Comparison of ENCODE assay signal across 3 cellular contexts in genomic region chr10:17077251-17077904, GRCh38.
TF ChIP-seq lines count a peak whose summit lies in the region.

No MANE protein-coding gene starts in this region.

TF ChIP-seq in IMR-90, 13 proteins besides CTCF, POLR2A, EP300 and RAD21:
- TF ChIP-seq RCOR1 (IDR thresholded peaks at IDR 0.05; ENCODE audit: insufficient replicate concordance, low read length): no peak
- no peak for TF ChIP-seq MAZ (IDR thresholded peaks at IDR 0.05; ENCODE audit: borderline replicate concordance, low read depth, low read length)
- TF ChIP-seq MXI1 (IDR thresholded peaks at IDR 0.05; ENCODE audit: borderline replicate concordance, low read depth, low read length): no peak
- no peak for TF ChIP-seq USF2 (IDR thresholded peaks at IDR 0.05; ENCODE audit: low read depth, low read length)
- TF ChIP-seq FOS (IDR thresholded peaks at IDR 0.05; ENCODE audit: low read depth, low read length): no peak
- TF ChIP-seq BHLHE40 (IDR thresholded peaks at IDR 0.05; ENCODE audit: low read depth, low read length): no peak
- TF ChIP-seq MAFK (IDR thresholded peaks at IDR 0.05; ENCODE audit: low read depth, low read length): no peak
- TF ChIP-seq NFE2L2 (IDR thresholded peaks at IDR 0.05; ENCODE audit: low read depth, low read length): no peak
- no peak for TF ChIP-seq CEBPB (IDR thresholded peaks at IDR 0.05; ENCODE audit: low read depth, low read length)
- no peak for TF ChIP-seq RFX5 (IDR thresholded peaks at IDR 0.05; ENCODE audit: low read depth, low read length)
- no peak for TF ChIP-seq SMC3 (IDR thresholded peaks at IDR 0.05; ENCODE audit: low read depth, low read length)
- TF ChIP-seq CHD1 (IDR thresholded peaks at IDR 0.05; ENCODE audit: low read depth, low read length): no peak
- TF ChIP-seq ELK1 (IDR thresholded peaks at IDR 0.05; ENCODE audit: borderline replicate concordance, low read depth, low read length): no peak

TF ChIP-seq in K562, 482 proteins besides CTCF, POLR2A, EP300 and RAD21 (continues in another document):
- TF ChIP-seq RCOR1 (IDR thresholded peaks at IDR 0.05; ENCODE audit: borderline replicate concordance in 1 of 2, low read depth in 2 of 2, low read length in 2 of 2): 0 out of 4 replicates have a peak, but pooled peaks of 1 of the 2 experiments have one; percentile 25
- TF ChIP-seq TAL1 (IDR thresholded peaks at IDR 0.05): 0 out of 2 replicates have a peak, but pooled peaks have one; percentile 19
- TF ChIP-seq, protein P1, sequence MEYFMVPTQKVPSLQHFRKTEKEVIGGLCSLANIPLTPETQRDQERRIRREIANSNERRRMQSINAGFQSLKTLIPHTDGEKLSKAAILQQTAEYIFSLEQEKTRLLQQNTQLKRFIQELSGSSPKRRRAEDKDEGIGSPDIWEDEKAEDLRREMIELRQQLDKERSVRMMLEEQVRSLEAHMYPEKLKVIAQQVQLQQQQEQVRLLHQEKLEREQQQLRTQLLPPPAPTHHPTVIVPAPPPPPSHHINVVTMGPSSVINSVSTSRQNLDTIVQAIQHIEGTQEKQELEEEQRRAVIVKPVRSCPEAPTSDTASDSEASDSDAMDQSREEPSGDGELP (CRISPR knock-in tag; IDR thresholded peaks at IDR 0.05; ENCODE audit: borderline replicate concordance): no peak
- no peak for TF ChIP-seq SOX6 (IDR thresholded peaks at IDR 0.05)
- TF ChIP-seq PML (IDR thresholded peaks at IDR 0.05; ENCODE audit: low read length): no peak
- no peak for TF ChIP-seq NR3C1 (CRISPR knock-in tag; IDR thresholded peaks at IDR 0.05)
- 0 out of 2 replicates have a peak, but pooled peaks have one; percentile 14 for TF ChIP-seq CBFA2T2 (conservative IDR thresholded peaks at IDR 0.05)
- TF ChIP-seq L3MBTL2 (IDR thresholded peaks at IDR 0.05): peak; percentile 51
- no peak for TF ChIP-seq MECOM (CRISPR knock-in tag; IDR thresholded peaks at IDR 0.05)
- no peak for TF ChIP-seq ZNF121 (CRISPR knock-in tag; conservative IDR thresholded peaks at IDR 0.05)
- TF ChIP-seq BCL6 (CRISPR knock-in tag; IDR thresholded peaks at IDR 0.05): no peak
- TF ChIP-seq, protein P2, sequence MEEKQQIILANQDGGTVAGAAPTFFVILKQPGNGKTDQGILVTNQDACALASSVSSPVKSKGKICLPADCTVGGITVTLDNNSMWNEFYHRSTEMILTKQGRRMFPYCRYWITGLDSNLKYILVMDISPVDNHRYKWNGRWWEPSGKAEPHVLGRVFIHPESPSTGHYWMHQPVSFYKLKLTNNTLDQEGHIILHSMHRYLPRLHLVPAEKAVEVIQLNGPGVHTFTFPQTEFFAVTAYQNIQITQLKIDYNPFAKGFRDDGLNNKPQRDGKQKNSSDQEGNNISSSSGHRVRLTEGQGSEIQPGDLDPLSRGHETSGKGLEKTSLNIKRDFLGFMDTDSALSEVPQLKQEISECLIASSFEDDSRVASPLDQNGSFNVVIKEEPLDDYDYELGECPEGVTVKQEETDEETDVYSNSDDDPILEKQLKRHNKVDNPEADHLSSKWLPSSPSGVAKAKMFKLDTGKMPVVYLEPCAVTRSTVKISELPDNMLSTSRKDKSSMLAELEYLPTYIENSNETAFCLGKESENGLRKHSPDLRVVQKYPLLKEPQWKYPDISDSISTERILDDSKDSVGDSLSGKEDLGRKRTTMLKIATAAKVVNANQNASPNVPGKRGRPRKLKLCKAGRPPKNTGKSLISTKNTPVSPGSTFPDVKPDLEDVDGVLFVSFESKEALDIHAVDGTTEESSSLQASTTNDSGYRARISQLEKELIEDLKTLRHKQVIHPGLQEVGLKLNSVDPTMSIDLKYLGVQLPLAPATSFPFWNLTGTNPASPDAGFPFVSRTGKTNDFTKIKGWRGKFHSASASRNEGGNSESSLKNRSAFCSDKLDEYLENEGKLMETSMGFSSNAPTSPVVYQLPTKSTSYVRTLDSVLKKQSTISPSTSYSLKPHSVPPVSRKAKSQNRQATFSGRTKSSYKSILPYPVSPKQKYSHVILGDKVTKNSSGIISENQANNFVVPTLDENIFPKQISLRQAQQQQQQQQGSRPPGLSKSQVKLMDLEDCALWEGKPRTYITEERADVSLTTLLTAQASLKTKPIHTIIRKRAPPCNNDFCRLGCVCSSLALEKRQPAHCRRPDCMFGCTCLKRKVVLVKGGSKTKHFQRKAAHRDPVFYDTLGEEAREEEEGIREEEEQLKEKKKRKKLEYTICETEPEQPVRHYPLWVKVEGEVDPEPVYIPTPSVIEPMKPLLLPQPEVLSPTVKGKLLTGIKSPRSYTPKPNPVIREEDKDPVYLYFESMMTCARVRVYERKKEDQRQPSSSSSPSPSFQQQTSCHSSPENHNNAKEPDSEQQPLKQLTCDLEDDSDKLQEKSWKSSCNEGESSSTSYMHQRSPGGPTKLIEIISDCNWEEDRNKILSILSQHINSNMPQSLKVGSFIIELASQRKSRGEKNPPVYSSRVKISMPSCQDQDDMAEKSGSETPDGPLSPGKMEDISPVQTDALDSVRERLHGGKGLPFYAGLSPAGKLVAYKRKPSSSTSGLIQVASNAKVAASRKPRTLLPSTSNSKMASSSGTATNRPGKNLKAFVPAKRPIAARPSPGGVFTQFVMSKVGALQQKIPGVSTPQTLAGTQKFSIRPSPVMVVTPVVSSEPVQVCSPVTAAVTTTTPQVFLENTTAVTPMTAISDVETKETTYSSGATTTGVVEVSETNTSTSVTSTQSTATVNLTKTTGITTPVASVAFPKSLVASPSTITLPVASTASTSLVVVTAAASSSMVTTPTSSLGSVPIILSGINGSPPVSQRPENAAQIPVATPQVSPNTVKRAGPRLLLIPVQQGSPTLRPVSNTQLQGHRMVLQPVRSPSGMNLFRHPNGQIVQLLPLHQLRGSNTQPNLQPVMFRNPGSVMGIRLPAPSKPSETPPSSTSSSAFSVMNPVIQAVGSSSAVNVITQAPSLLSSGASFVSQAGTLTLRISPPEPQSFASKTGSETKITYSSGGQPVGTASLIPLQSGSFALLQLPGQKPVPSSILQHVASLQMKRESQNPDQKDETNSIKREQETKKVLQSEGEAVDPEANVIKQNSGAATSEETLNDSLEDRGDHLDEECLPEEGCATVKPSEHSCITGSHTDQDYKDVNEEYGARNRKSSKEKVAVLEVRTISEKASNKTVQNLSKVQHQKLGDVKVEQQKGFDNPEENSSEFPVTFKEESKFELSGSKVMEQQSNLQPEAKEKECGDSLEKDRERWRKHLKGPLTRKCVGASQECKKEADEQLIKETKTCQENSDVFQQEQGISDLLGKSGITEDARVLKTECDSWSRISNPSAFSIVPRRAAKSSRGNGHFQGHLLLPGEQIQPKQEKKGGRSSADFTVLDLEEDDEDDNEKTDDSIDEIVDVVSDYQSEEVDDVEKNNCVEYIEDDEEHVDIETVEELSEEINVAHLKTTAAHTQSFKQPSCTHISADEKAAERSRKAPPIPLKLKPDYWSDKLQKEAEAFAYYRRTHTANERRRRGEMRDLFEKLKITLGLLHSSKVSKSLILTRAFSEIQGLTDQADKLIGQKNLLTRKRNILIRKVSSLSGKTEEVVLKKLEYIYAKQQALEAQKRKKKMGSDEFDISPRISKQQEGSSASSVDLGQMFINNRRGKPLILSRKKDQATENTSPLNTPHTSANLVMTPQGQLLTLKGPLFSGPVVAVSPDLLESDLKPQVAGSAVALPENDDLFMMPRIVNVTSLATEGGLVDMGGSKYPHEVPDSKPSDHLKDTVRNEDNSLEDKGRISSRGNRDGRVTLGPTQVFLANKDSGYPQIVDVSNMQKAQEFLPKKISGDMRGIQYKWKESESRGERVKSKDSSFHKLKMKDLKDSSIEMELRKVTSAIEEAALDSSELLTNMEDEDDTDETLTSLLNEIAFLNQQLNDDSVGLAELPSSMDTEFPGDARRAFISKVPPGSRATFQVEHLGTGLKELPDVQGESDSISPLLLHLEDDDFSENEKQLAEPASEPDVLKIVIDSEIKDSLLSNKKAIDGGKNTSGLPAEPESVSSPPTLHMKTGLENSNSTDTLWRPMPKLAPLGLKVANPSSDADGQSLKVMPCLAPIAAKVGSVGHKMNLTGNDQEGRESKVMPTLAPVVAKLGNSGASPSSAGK (IDR thresholded peaks at IDR 0.05): peak; percentile 80
- TF ChIP-seq CAMTA2 (CRISPR knock-in tag; conservative IDR thresholded peaks at IDR 0.05): no peak
- TF ChIP-seq ETS2 (tag; IDR thresholded peaks at IDR 0.05; ENCODE audit: borderline replicate concordance, poor library complexity, severe bottlenecking): no peak
- peak; percentile 54; the same call in 1 of the 2 replicates for TF ChIP-seq CBFA2T3 (IDR thresholded peaks at IDR 0.05)

TF ChIP-seq in HEK293T, 16 proteins besides CTCF, POLR2A, EP300 and RAD21:
- no peak for TF ChIP-seq FOXK2 (IDR thresholded peaks at IDR 0.05)
- TF ChIP-seq BHLHE40 (IDR thresholded peaks at IDR 0.05; ENCODE audit: borderline replicate concordance): no peak
- no peak for TF ChIP-seq ELF4 (IDR thresholded peaks at IDR 0.05)
TF ChIP-seq in HEK293T: peak in this region for 0.
